16 cellular contexts compared by ENCODE assay signal in genomic region chr17:31296156-31296555, GRCh38. TPM values are rescaled to one million over a fixed set of nuclear protein-coding genes. Genes with fewer than 3 reads are reported as not detected.
"Had no signal": no experiment of that assay in that cellular context is flagged by ENCODE, and none has a peak within 500 bp of the region (broad histone marks: within the 10 kb centered on the region; RNA-seq: fewer than 3 reads in every experiment).

No MANE protein-coding gene starts in this region.

- DNase-seq: activated CD4-positive, CD25-positive, alpha-beta regulatory T cell treated with anti-CD3 and anti-CD28 coated beads, Interleukin-2, amount 50 U/mL, for 72 hours; activated naive CD4-positive, alpha-beta T cell treated with Interleukin-2 at 50 U/mL for 16 hours; aorta; mesendoderm; right cardiac atrium; stimulated activated CD4-positive, alpha-beta T cell treated with anti-CD3 and anti-CD28 coated beads, Interleukin-15, amount 100 ng/mL, for 24 hours; stimulated activated CD4-positive, alpha-beta T cell treated with anti-CD3 and anti-CD28 coated beads, Interleukin-4, amount 100 ng/mL, for 1 hour; stimulated activated naive B cell treated with anti-CD40 and anti-IgM and Interleukin-4, amounts not matched to agents 10 μg/mL and 1 μg/mL and 100 μg/mL, for 72 hours; T-helper 9 cell had no signal

- H3K4me1 Mint-ChIP-seq: activated T-helper 17 cell treated with anti-CD3 and anti-CD28 coated beads, Interleukin-2, amount 50 U/mL, for 72 hours had no signal

- H3K9me3 Mint-ChIP-seq: activated T-helper 17 cell treated with anti-CD3 and anti-CD28 coated beads, Interleukin-2, amount 50 U/mL, for 72 hours; natural killer cell treated with Interleukin-12 subunit alpha and Interleukin-12 subunit beta and Interleukin-15 and Interleukin-18, amount 100 ng/mL, for 72 hours; stimulated activated naive B cell treated with anti-CD40 and anti-IgM and Interleukin-4, amounts not matched to agents 10 μg/mL and 1 μg/mL and 100 μg/mL, for 72 hours had no signal

- H3K27me3 Mint-ChIP-seq: activated T-helper 17 cell treated with anti-CD3 and anti-CD28 coated beads, Interleukin-2, amount 50 U/mL, for 72 hours; natural killer cell treated with Interleukin-12 subunit alpha and Interleukin-12 subunit beta and Interleukin-15 and Interleukin-18, amount 100 ng/mL, for 72 hours; stimulated activated naive B cell treated with anti-CD40 and anti-IgM and Interleukin-4, amounts not matched to agents 10 μg/mL and 1 μg/mL and 100 μg/mL, for 72 hours had no signal

- H3K4me3 ChIP-seq: skin epidermis had no signal

- H3K27ac Mint-ChIP-seq: activated T-helper 17 cell treated with anti-CD3 and anti-CD28 coated beads, Interleukin-2, amount 50 U/mL, for 72 hours; natural killer cell treated with Interleukin-12 subunit alpha and Interleukin-12 subunit beta and Interleukin-15 and Interleukin-18, amount 100 ng/mL, for 72 hours; stimulated activated naive B cell treated with anti-CD40 and anti-IgM and Interleukin-4, amounts not matched to agents 10 μg/mL and 1 μg/mL and 100 μg/mL, for 72 hours had no signal

- ATAC-seq: activated T-helper 17 cell treated with anti-CD3 and anti-CD28 coated beads, Interleukin-2, amount 50 U/mL, for 72 hours; esophagus mucosa; natural killer cell treated with Interleukin-12 subunit alpha and Interleukin-12 subunit beta and Interleukin-15 and Interleukin-18, amount 100 ng/mL, for 72 hours; right cardiac atrium; stimulated activated naive B cell treated with anti-CD40 and anti-IgM and Interleukin-4, amounts not matched to agents 10 μg/mL and 1 μg/mL and 100 μg/mL, for 72 hours had no signal

- H3K27ac ChIP-seq: skin epidermis had no signal

- H3K36me3 Mint-ChIP-seq: natural killer cell treated with Interleukin-12 subunit alpha and Interleukin-12 subunit beta and Interleukin-15 and Interleukin-18, amount 100 ng/mL, for 72 hours had no signal

- H3K4me3 Mint-ChIP-seq: activated T-helper 17 cell treated with anti-CD3 and anti-CD28 coated beads, Interleukin-2, amount 50 U/mL, for 72 hours; natural killer cell treated with Interleukin-12 subunit alpha and Interleukin-12 subunit beta and Interleukin-15 and Interleukin-18, amount 100 ng/mL, for 72 hours; stimulated activated naive B cell treated with anti-CD40 and anti-IgM and Interleukin-4, amounts not matched to agents 10 μg/mL and 1 μg/mL and 100 μg/mL, for 72 hours had no signal

RNA-seq across cellular contexts. Expression of gene OMG, which starts 0.9 kb away (rescaled TPM):
- total RNA-seq: bronchial epithelial cell, esophagus mucosa, glomerular endothelial cell, kidney epithelial cell, right cardiac atrium had no signal

RNA-seq across cellular contexts. Expression of gene EVI2B, which starts 17.7 kb away (rescaled TPM):
- total RNA-seq: bronchial epithelial cell, kidney epithelial cell had no signal

RNA-seq across cellular contexts. Expression of gene EVI2A, which starts 25.3 kb away (rescaled TPM):
- total RNA-seq: bronchial epithelial cell, kidney epithelial cell had no signal
